21 cellular contexts compared by ENCODE assay signal in genomic region chr21:32316363-32317215, GRCh38. TPM values are rescaled to one million over a fixed set of nuclear protein-coding genes. Genes with fewer than 3 reads are reported as not detected.
A peak's percentile ranks its signal among the peaks of the same experiment; 100 is the strongest.
DNase-seq lines count a peak whose midpoint lies in the region; ATAC-seq, FAIRE-seq and TF ChIP-seq lines count a peak whose summit lies in the region.
"Had no signal": no experiment of that assay in that cellular context is flagged by ENCODE, and none has a peak within 500 bp of the region (broad histone marks: within the 10 kb centered on the region; RNA-seq: fewer than 3 reads in every experiment).

No MANE protein-coding gene starts in this region.

- intact Hi-C loops in K562 (cut with micrococcal nuclease), result no loop called here
- intact Hi-C loops in upper lobe of right lung (cut with DNase I), result no loop called here

- peak overlapping the region in 1 of 2 donors; percentile 63 for H3K27ac Mint-ChIP-seq in stimulated activated naive CD8-positive, alpha-beta T cell treated with anti-CD3 and anti-CD28 coated beads, Interleukin-15, amount 100 ng/mL, for 72 hours
- no peak overlapping the region for H3K27ac Mint-ChIP-seq in activated CD4-positive, alpha-beta T cell treated with anti-CD3 and anti-CD28 coated beads, Interleukin-2, amount 10 ng/mL, durations not matched to agents 7 days and 5 days
- H3K27ac Mint-ChIP-seq: CD4-positive, alpha-beta memory T cell had no signal

- H2BK12ac ChIP-seq in mesenchymal stem cell (ENCODE audit: low read length in 2 of 2), result no peak overlapping the region

- FAIRE-seq in K562 (lab: Jason Lieb, UNC), result no peak
- FAIRE-seq: A204.1, D721Med, G401.6, GM12891, H54 had no signal

- H3K23ac ChIP-seq in mesenchymal stem cell (ENCODE audit: low read length in 2 of 2), result no peak overlapping the region

- peaks cover 20% of the 10 kb centered on the region for H3K36me3 Mint-ChIP-seq in activated CD4-positive, alpha-beta T cell treated with anti-CD3 and anti-CD28 coated beads, Interleukin-2, amount 10 ng/mL, durations not matched to agents 7 days and 5 days (ENCODE audit: low read depth)

- no peak overlapping the region for H2AK5ac ChIP-seq in mesenchymal stem cell (ENCODE audit: low read length, severe bottlenecking)

- in situ Hi-C loops in K562 (cut with MboI), result no loop called here

- H3K4me1 ChIP-seq in K562 (replicated peaks in 1 of 2; ENCODE audit: control insufficient read depth in 2 of 2, insufficient read depth in 2 of 2, low read length in 2 of 2) (peaks cover 0 to 9% of the 10 kb centered on the region in 2 experiments; a peak in 1 of 5 replicates), mesenchymal stem cell (ENCODE audit: control insufficient read depth, insufficient read depth, low read depth, low read length) (peaks cover 17% of the 10 kb centered on the region), upper lobe of right lung (no peaks in the 10 kb centered on the region)
- H3K4me1 ChIP-seq: BE2C had no signal

- no peak for TF ChIP-seq RAD21 in K562 (CRISPR knock-in tag; conservative IDR thresholded peaks at IDR 0.05 in 1 of 2, IDR thresholded peaks at IDR 0.05 in 1 of 2)

- 0 out of 2 replicates have a peak, but pooled peaks cover 4% of the 10 kb centered on the region for H4K20me1 ChIP-seq in K562 (replicated peaks; ENCODE audit: control insufficient read depth, insufficient read depth, low read length)

- H4K8ac ChIP-seq in mesenchymal stem cell (ENCODE audit: low read length), result no peak overlapping the region

- POLR2A ChIA-PET in K562 (lab: Yijun Ruan, JAX), result interaction anchor here (1.2 kb wide), 1 partner anchor 8 kb away, joined by 4 read pairs; no protein-coding TSS in a partner anchor
- POLR2A ChIA-PET in activated CD4-positive, alpha-beta T cell treated with anti-CD3 and anti-CD28 coated beads, Interleukin-2, amount 10 ng/mL, durations not matched to agents 7 days and 5 days (lab: Charles Lee), result no interaction called here

- H3K27me3 ChIP-seq in K562 (ENCODE audit: control insufficient read depth in 2 of 2, insufficient read depth in 2 of 2, low read length in 2 of 2) (no peaks in the 10 kb centered on the region), mesenchymal stem cell (ENCODE audit: control insufficient read depth in 1 of 2, insufficient read depth in 1 of 2, low read length in 2 of 2) (no peaks in the 10 kb centered on the region), upper lobe of right lung (no peaks in the 10 kb centered on the region)
- H3K27me3 ChIP-seq: BE2C had no signal

- no peak overlapping the region for H2BK5ac ChIP-seq in mesenchymal stem cell (ENCODE audit: low read depth, low read length, poor library complexity, severe bottlenecking)

- H3K27me3 Mint-ChIP-seq in stimulated activated naive CD8-positive, alpha-beta T cell treated with anti-CD3 and anti-CD28 coated beads, Interleukin-15, amount 100 ng/mL, for 72 hours, result no peaks in the 10 kb centered on the region
- H3K27me3 Mint-ChIP-seq in activated CD4-positive, alpha-beta T cell treated with anti-CD3 and anti-CD28 coated beads, Interleukin-2, amount 10 ng/mL, durations not matched to agents 7 days and 5 days, result no peaks in the 10 kb centered on the region
- H3K27me3 Mint-ChIP-seq: CD4-positive, alpha-beta memory T cell had no signal

- H3K4ac ChIP-seq in mesenchymal stem cell (ENCODE audit: low read depth in 1 of 2, low read length in 2 of 2), result no peak overlapping the region

- no peak for DNase-seq in stimulated activated naive CD8-positive, alpha-beta T cell treated with anti-CD3 and anti-CD28 coated beads, Interleukin-15, Interleukin-2, amounts not matched to agents 100 U/mL and 50 U/mL, for 24 hours
- DNase-seq in stimulated activated naive CD8-positive, alpha-beta T cell treated with anti-CD3 and anti-CD28 coated beads, Interleukin-15, amount 100 ng/mL, for 72 hours, result no peak
- DNase-seq in K562 (ENCODE audit: extremely low read depth in 1 of 4, low spot score in 3 of 4), result no peak
- no peak for DNase-seq in mesenchymal stem cell
- no peak for DNase-seq in upper lobe of right lung
- no peak for DNase-seq in activated CD4-positive, alpha-beta T cell treated with anti-CD3 and anti-CD28 coated beads, Interleukin-2, amount 10 ng/mL, durations not matched to agents 7 days and 5 days
- no peak for DNase-seq in coronary artery (ENCODE audit: low spot score)
- DNase-seq in NCI-H1092 treated with DMSO at 0.1 percent for 48 hours (lab: John Stamatoyannopoulos, UW), result no peak
- DNase-seq: BE2C; CD4-positive, alpha-beta memory T cell; DMS153; DMS79 treated with DMSO at 0.1 percent for 48 hours; EL had no signal

- no TSS peak for BruUV-seq in K562 (replicated peaks; lab: Mats Ljungman, UMichigan)

- no peak for TF ChIP-seq POLR2A in K562 (conservative IDR thresholded peaks at IDR 0.05)

- ATAC-seq in stimulated activated naive CD8-positive, alpha-beta T cell treated with anti-CD3 and anti-CD28 coated beads, Interleukin-15, Interleukin-2, amounts not matched to agents 100 U/mL and 50 U/mL, for 24 hours, result peak; percentile 32
- ATAC-seq in stimulated activated naive CD8-positive, alpha-beta T cell treated with anti-CD3 and anti-CD28 coated beads, Interleukin-15, amount 100 ng/mL, for 72 hours, result no peak
- ATAC-seq in K562 (no peak), upper lobe of right lung (peak; percentile 11)
- ATAC-seq: HCT116 had no signal

- H2BK15ac ChIP-seq in mesenchymal stem cell (ENCODE audit: low read depth, poor library complexity, severe bottlenecking), result no peak overlapping the region

- H3K4me3 ChIP-seq in K562, result no peak overlapping the region
- no peak overlapping the region for H3K4me3 ChIP-seq in mesenchymal stem cell (ENCODE audit: insufficient read depth in 1 of 2, low read depth in 1 of 2, low read length in 2 of 2)
- no peak overlapping the region for H3K4me3 ChIP-seq in upper lobe of right lung
- H3K4me3 ChIP-seq in coronary artery, result no peak overlapping the region

- no peak overlapping the region; a peak in 1 of 4 replicates for H3K9ac ChIP-seq in K562 (ENCODE audit: insufficient read depth in 1 of 2, low read depth in 2 of 2, low read length in 2 of 2)
- no peak overlapping the region for H3K9ac ChIP-seq in mesenchymal stem cell (ENCODE audit: low read length)

- peaks cover 97% of the 10 kb centered on the region for H3K36me3 ChIP-seq in K562 (ENCODE audit: control insufficient read depth, insufficient read depth, low read length)
- peaks cover 68 to 96% of the 10 kb centered on the region in 2 experiments for H3K36me3 ChIP-seq in mesenchymal stem cell (ENCODE audit: control insufficient read depth in 1 of 2, insufficient read depth in 2 of 2, low read depth in 1 of 2, low read length in 2 of 2)
- peaks cover 96% of the 10 kb centered on the region for H3K36me3 ChIP-seq in upper lobe of right lung

- CTCF ChIA-PET in K562 (lab: Yijun Ruan, JAX; ENCODE audit: low intra/inter-chr PET ratio), result no interaction called here
- CTCF ChIA-PET in activated CD4-positive, alpha-beta T cell treated with anti-CD3 and anti-CD28 coated beads, Interleukin-2, amount 10 ng/mL, durations not matched to agents 7 days and 5 days (lab: Charles Lee), result no interaction called here

- no peaks in the 10 kb centered on the region for H3K79me2 ChIP-seq in K562 (ENCODE audit: control insufficient read depth, insufficient read depth, low read length)

- H2AFZ ChIP-seq in K562 (ENCODE audit: low read depth, low read length), result no peak overlapping the region
- H2AFZ ChIP-seq in mesenchymal stem cell (ENCODE audit: low read depth, low read length), result no peak overlapping the region

- H3K4me1 Mint-ChIP-seq in stimulated activated naive CD8-positive, alpha-beta T cell treated with anti-CD3 and anti-CD28 coated beads, Interleukin-15, amount 100 ng/mL, for 72 hours, result peaks cover 10% of the 10 kb centered on the region
- H3K4me1 Mint-ChIP-seq in activated CD4-positive, alpha-beta T cell treated with anti-CD3 and anti-CD28 coated beads, Interleukin-2, amount 10 ng/mL, durations not matched to agents 7 days and 5 days, result no peaks in the 10 kb centered on the region
- H3K4me1 Mint-ChIP-seq: CD4-positive, alpha-beta memory T cell had no signal

- whole genome bisulfite sequencing in K562 (ENCODE audit: insufficient coverage, low coverage, missing lambda C conversion rate), result 96% methylated on average over 22 of the region's 22 CpGs
- WGBS in mesenchymal stem cell, result 96% methylated on average over 20 of the region's 22 CpGs

- H3K9me3 Mint-ChIP-seq in stimulated activated naive CD8-positive, alpha-beta T cell treated with anti-CD3 and anti-CD28 coated beads, Interleukin-15, amount 100 ng/mL, for 72 hours, result no peaks in the 10 kb centered on the region
- no peaks in the 10 kb centered on the region for H3K9me3 Mint-ChIP-seq in activated CD4-positive, alpha-beta T cell treated with anti-CD3 and anti-CD28 coated beads, Interleukin-2, amount 10 ng/mL, durations not matched to agents 7 days and 5 days
- H3K9me3 Mint-ChIP-seq: CD4-positive, alpha-beta memory T cell had no signal

- H3K4me3 Mint-ChIP-seq in stimulated activated naive CD8-positive, alpha-beta T cell treated with anti-CD3 and anti-CD28 coated beads, Interleukin-15, amount 100 ng/mL, for 72 hours, result no peak overlapping the region
- H3K4me3 Mint-ChIP-seq in activated CD4-positive, alpha-beta T cell treated with anti-CD3 and anti-CD28 coated beads, Interleukin-2, amount 10 ng/mL, durations not matched to agents 7 days and 5 days, result no peak overlapping the region
- H3K4me3 Mint-ChIP-seq: CD4-positive, alpha-beta memory T cell had no signal

- H3K4me2 ChIP-seq in K562 (ENCODE audit: insufficient read depth, low read length) (no peak overlapping the region), mesenchymal stem cell (ENCODE audit: low read length, poor library complexity, severe bottlenecking) (no peak overlapping the region)

- H3K9me3 ChIP-seq in K562 (replicated peaks; ENCODE audit: control insufficient read depth, insufficient read depth, low read depth, low read length) (no peaks in the 10 kb centered on the region), mesenchymal stem cell (ENCODE audit: control insufficient read depth, low read length) (no peaks in the 10 kb centered on the region), upper lobe of right lung (no peaks in the 10 kb centered on the region)
- H3K9me3 ChIP-seq: BE2C had no signal

- H3K79me1 ChIP-seq in mesenchymal stem cell (replicated peaks; ENCODE audit: low read length, poor library complexity, severe bottlenecking), result peaks cover 46% of the 10 kb centered on the region

- H3K27ac ChIP-seq in K562 (ENCODE audit: extremely low read depth, low read depth, low read length) (no peak overlapping the region), mesenchymal stem cell (ENCODE audit: low read length, poor library complexity, severe bottlenecking) (no peak overlapping the region), upper lobe of right lung (no peak overlapping the region), coronary artery (no peak overlapping the region)
- H3K27ac ChIP-seq: C4-2B, HL-60 had no signal

- H3K18ac ChIP-seq in mesenchymal stem cell (ENCODE audit: low read depth in 1 of 2, low read length in 2 of 2), result no peak overlapping the region

- peak overlapping the region; percentile 12 for H4K91ac ChIP-seq in mesenchymal stem cell (ENCODE audit: low read length)

- H3K9me1 ChIP-seq in K562 (ENCODE audit: control insufficient read depth, insufficient read depth, low read length), result no peaks in the 10 kb centered on the region

- no peak overlapping the region for H2BK120ac ChIP-seq in mesenchymal stem cell (ENCODE audit: low read depth, low read length)

- no peak overlapping the region for H3K14ac ChIP-seq in mesenchymal stem cell (ENCODE audit: low read length in 2 of 2)

- TF ChIP-seq CTCF in K562 (IDR thresholded peaks at IDR 0.05 in 2 of 3, conservative IDR thresholded peaks at IDR 0.05 in 1 of 3; ENCODE audit: insufficient read depth in 2 of 3, low read depth in 1 of 3, low read length in 3 of 3) (no peak), upper lobe of right lung (IDR thresholded peaks at IDR 0.05) (no peak), coronary artery (IDR thresholded peaks at IDR 0.05) (no peak)

- TF ChIP-seq EP300 in K562 (IDR thresholded peaks at IDR 0.05; ENCODE audit: low read length), result no peak

RNA-seq across cellular contexts. Expression of gene MRAP, which starts 17.9 kb away (rescaled TPM):
- not detected in 2 replicates for total RNA-seq in K562 (2011; cell fraction: chromatin; rRNA removed; ENCODE audit: low replicate concordance)
- not detected in 2 replicates for total RNA-seq in K562 (2011; cell fraction: nucleolus; rRNA removed)
- 0.51 TPM in 1 of 2 replicates, not detected in the other for total RNA-seq in K562 (2011; cell fraction: nucleoplasm; rRNA removed)
- not detected in 2 replicates for total RNA-seq in K562 (2014; rRNA removed)
- not detected in 2 replicates for total RNA-seq in K562 (2014; rRNA removed; fragmentation: Illumina TruSeq; extraction: Trizol)
- total RNA-seq in K562 (2015; rRNA removed; fragmentation: Illumina TruSeq; extraction: Trizol), result not detected in 2 replicates
- total RNA-seq in K562 (2021), result not detected in 2 replicates
- not detected in 2 replicates for polyA plus RNA-seq in K562 (2011; rRNA removed)
- 0.07 TPM in 1 of 2 replicates, not detected in the other for polyA plus RNA-seq in K562 (2011; cell fraction: cytosol; rRNA removed)
- polyA plus RNA-seq in K562 (2011; cell fraction: nucleus; rRNA removed), result not detected in 2 replicates
- polyA plus RNA-seq in K562 (2012), result not detected in 2 replicates
- not detected in 2 replicates for polyA plus RNA-seq in K562 (2014; fragmentation: Illumina TruSeq; extraction: Trizol)
- polyA plus RNA-seq in K562 (2014; fragmentation: Nextera tagmentation; extraction: Ambion mirVana), result 1 to 10 TPM in 1 of 2 experiments, under 1 TPM in 1; 0.63 to 2.3 TPM
- polyA plus RNA-seq in K562 (2014; rRNA removed), result not detected in 2 replicates
- polyA minus RNA-seq in K562 (2011; rRNA and poly(A)+ RNA removed), result not detected in 2 replicates
- not detected in 2 replicates for polyA minus RNA-seq in K562 (2011; cell fraction: cytosol; rRNA and poly(A)+ RNA removed)
- polyA minus RNA-seq in K562 (2011; cell fraction: nucleus; rRNA and poly(A)+ RNA removed), result not detected in 2 replicates
- not detected for polyA plus RNA-seq in mesenchymal stem cell (2013, experiment 1 of 2)
- not detected for polyA plus RNA-seq in mesenchymal stem cell (2013, experiment 2 of 2)
- total RNA-seq in upper lobe of right lung, result 0.46 TPM
- total RNA-seq in activated CD4-positive, alpha-beta T cell treated with anti-CD3 and anti-CD28 coated beads, Interleukin-2, amount 10 ng/mL, durations not matched to agents 7 days and 5 days, result not detected
- total RNA-seq: CD4-positive, alpha-beta memory T cell had no signal
- polyA plus RNA-seq: CD4-positive, alpha-beta memory T cell had no signal

RNA-seq across cellular contexts. Expression of gene MIS18A, which starts 37.7 kb away (rescaled TPM):
- 4.4 and 8.3 TPM in 2 replicates for total RNA-seq in K562 (2011; cell fraction: chromatin; rRNA removed; ENCODE audit: low replicate concordance)
- total RNA-seq in K562 (2011; cell fraction: nucleolus; rRNA removed), result 6.5 and 6.6 TPM in 2 replicates
- total RNA-seq in K562 (2011; cell fraction: nucleoplasm; rRNA removed), result 9.5 and 9.8 TPM in 2 replicates
- total RNA-seq in K562 (2014; rRNA removed) (48.2 and 62.1 TPM in 2 replicates), K562 (2014; rRNA removed; fragmentation: Illumina TruSeq; extraction: Trizol) (60.5 and 69.1 TPM in 2 replicates), K562 (2015; rRNA removed; fragmentation: Illumina TruSeq; extraction: Trizol) (58.6 and 63.6 TPM in 2 replicates), K562 (2021) (58.1 and 60.3 TPM in 2 replicates), upper lobe of right lung (4.0 TPM)
- polyA plus RNA-seq in K562 (2011; rRNA removed) (43.2 and 55.8 TPM in 2 replicates), K562 (2014; fragmentation: Illumina TruSeq; extraction: Trizol) (65.9 and 73.3 TPM in 2 replicates), K562 (2014; fragmentation: Nextera tagmentation; extraction: Ambion mirVana) (10 to 100 TPM; 17.7 to 34.2 TPM), K562 (2014; rRNA removed) (75.3 and 83.0 TPM in 2 replicates)
- polyA plus RNA-seq in K562 (2011; cell fraction: cytosol; rRNA removed), result 30.9 and 35.9 TPM in 2 replicates
- 11.8 and 12.4 TPM in 2 replicates for polyA plus RNA-seq in K562 (2011; cell fraction: nucleus; rRNA removed)
- 44.9 and 67.5 TPM in 2 replicates for polyA plus RNA-seq in K562 (2012)
- 18.4 and 20.9 TPM in 2 replicates for polyA minus RNA-seq in K562 (2011; rRNA and poly(A)+ RNA removed)
- polyA minus RNA-seq in K562 (2011; cell fraction: cytosol; rRNA and poly(A)+ RNA removed), result 8.6 and 13.6 TPM in 2 replicates
- 4.0 and 5.2 TPM in 2 replicates for polyA minus RNA-seq in K562 (2011; cell fraction: nucleus; rRNA and poly(A)+ RNA removed)
- 7.5 TPM for polyA plus RNA-seq in mesenchymal stem cell (2013, experiment 1 of 2)
- polyA plus RNA-seq in mesenchymal stem cell (2013, experiment 2 of 2), result 8.1 TPM
- total RNA-seq in activated CD4-positive, alpha-beta T cell treated with anti-CD3 and anti-CD28 coated beads, Interleukin-2, amount 10 ng/mL, durations not matched to agents 7 days and 5 days, result 10 to 100 TPM; 18.6 to 19.6 TPM

Comparison
In these comparisons a context has a peak if more than half of its experiments do, and no peak if none do; other contexts are left out.
1. ATAC-seq: peak in stimulated activated naive CD8-positive, alpha-beta T cell treated with anti-CD3 and anti-CD28 coated beads, Interleukin-15, Interleukin-2, amounts not matched to agents 100 U/mL and 50 U/mL, for 24 hours (single experiment) and upper lobe of right lung (single experiment); none in stimulated activated naive CD8-positive, alpha-beta T cell treated with anti-CD3 and anti-CD28 coated beads, Interleukin-15, amount 100 ng/mL, for 72 hours (single experiment) and K562 (single experiment).